9 cellular contexts compared by ENCODE assay signal in the genomic region with DNA sequence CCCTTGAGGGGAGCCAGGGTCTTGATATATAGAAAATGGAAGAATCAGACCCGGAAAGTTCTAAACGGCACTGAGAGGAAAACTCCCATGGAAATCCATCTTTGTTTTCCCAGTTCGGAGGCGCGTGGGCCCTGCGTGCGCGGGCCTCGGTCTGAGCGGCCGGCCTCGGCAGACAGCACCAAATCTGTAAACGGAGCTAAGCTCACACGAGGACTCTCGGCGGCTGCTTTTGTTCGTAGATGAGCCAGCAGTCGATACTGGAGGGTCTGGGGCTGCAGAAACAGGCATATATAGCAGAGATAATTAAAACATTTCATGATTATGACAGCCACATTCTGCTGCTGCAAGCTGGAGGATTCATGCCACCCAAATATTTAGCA.
DNase-seq lines count a peak whose midpoint lies in the region; ATAC-seq and TF ChIP-seq lines count a peak whose summit lies in the region.
"Had no signal": no experiment of that assay in that cellular context is flagged by ENCODE, and none has a peak within 500 bp of the region (broad histone marks: within the 10 kb centered on the region; RNA-seq: fewer than 3 reads in every experiment).

No MANE protein-coding gene starts in this region.

- H3K4me1 ChIP-seq in subcutaneous abdominal adipose tissue (ENCODE audit: control insufficient read depth in 5 of 5, insufficient read depth in 5 of 5, low read length in 5 of 5): peaks cover 34 to 96% (median 95%) of the 10 kb centered on the region in 5 donors

- ATAC-seq in GM18517 (IDR thresholded peaks at IDR 0.05; ENCODE audit: unreplicated experiment): no peak

- H3K4me3 ChIP-seq in HFF-Myc (replicated peaks; ENCODE audit: low read depth, low read length) (peak overlapping the region; percentile 69), brain microvascular endothelial cell (ENCODE audit: low read depth, low read length) (peak overlapping the region; percentile 73), subcutaneous abdominal adipose tissue (ENCODE audit: low read depth in 1 of 5, low read length in 5 of 5) (peak overlapping the region; percentile 53 to 99 (median 64))

- no peak for DNase-seq in HFF-Myc (ENCODE audit: extremely low read depth, low read depth)
- no peak for DNase-seq in brain microvascular endothelial cell
- DNase-seq in epidermal melanocyte (ENCODE audit: insufficient read length, low spot score): no peak
- no peak for DNase-seq in NCI-H1417 treated with DMSO at 0.1 percent for 48 hours (lab: John Stamatoyannopoulos, UW)
- no peak for DNase-seq in A172 (ENCODE audit: low spot score)
- DNase-seq: NCI-H1092 treated with DMSO at 0.1 percent for 48 hours had no signal

- H3K27ac ChIP-seq in brain microvascular endothelial cell: no peak overlapping the region
- peak overlapping the region; percentile 97 for H3K27ac ChIP-seq in layer of hippocampus (ENCODE audit: low read depth, low read length)
- H3K27ac ChIP-seq in subcutaneous abdominal adipose tissue (ENCODE audit: low read depth, low read length): peak overlapping the region; percentile 99

- in situ Hi-C loops in brain microvascular endothelial cell (cut with HindIII; ENCODE audit: low pct_ligation_motif_present, low sequenced_read_pairs): no loop called here

- H3K36me3 ChIP-seq in brain microvascular endothelial cell (replicated peaks) (peaks cover 27% of the 10 kb centered on the region), subcutaneous abdominal adipose tissue (ENCODE audit: control insufficient read depth in 5 of 5, insufficient read depth in 5 of 5, low read length in 5 of 5) (peaks cover 0 to 20% (median 8%) of the 10 kb centered on the region in 5 donors)

- no peaks in the 10 kb centered on the region for H3K27me3 ChIP-seq in brain microvascular endothelial cell (replicated peaks)
- no peaks in the 10 kb centered on the region for H3K27me3 ChIP-seq in layer of hippocampus (ENCODE audit: control insufficient read depth, insufficient read depth, low read length)
- H3K27me3 ChIP-seq in subcutaneous abdominal adipose tissue (ENCODE audit: control insufficient read depth in 5 of 5, insufficient read depth in 4 of 5, low read length in 5 of 5): no peaks in the 10 kb centered on the region

- no peaks in the 10 kb centered on the region for H3K9me3 ChIP-seq in subcutaneous abdominal adipose tissue (ENCODE audit: control insufficient read depth in 5 of 5, low read length in 5 of 5)

- peak overlapping the region; percentile 72 to 96 (median 84) for H3K9ac ChIP-seq in subcutaneous abdominal adipose tissue (ENCODE audit: low read length in 5 of 5)

- TF ChIP-seq CTCF in HFF-Myc (IDR thresholded peaks at IDR 0.05; ENCODE audit: low read depth, low read length, missing control alignments) (no peak), brain microvascular endothelial cell (IDR thresholded peaks at IDR 0.05; ENCODE audit: low read depth, low read length, missing control alignments) (no peak)
